In genomic region chr5:150488519-150489357, GRCh38 we compare ENCODE assay signal across 9 cellular contexts. TPM values are rescaled to one million over a fixed set of nuclear protein-coding genes. Genes with fewer than 3 reads are reported as not detected.
DNase-seq lines count a peak whose midpoint lies in the region; ATAC-seq and TF ChIP-seq lines count a peak whose summit lies in the region.
"Had no signal": no experiment of that assay in that cellular context is flagged by ENCODE, and none has a peak within 500 bp of the region (broad histone marks: within the 10 kb centered on the region; RNA-seq: fewer than 3 reads in every experiment).

No MANE protein-coding gene starts in this region.

- no peak overlapping the region for H2AFZ ChIP-seq in OCI-LY7 (ENCODE audit: low read length)

- H3K27ac Mint-ChIP-seq in endothelial cell (ENCODE audit: unreplicated experiment): peak overlapping the region; percentile 80

- TF ChIP-seq CTCF in OCI-LY7 (conservative IDR thresholded peaks at IDR 0.05; ENCODE audit: low read length) (no peak), endothelial cell (IDR thresholded peaks at IDR 0.05; ENCODE audit: unreplicated experiment) (no peak)

- H3K27me3 Mint-ChIP-seq in endothelial cell (ENCODE audit: unreplicated experiment): peaks cover 23% of the 10 kb centered on the region

- peaks cover 43% of the 10 kb centered on the region; the same call in 1 of the 2 replicates for H3K79me2 ChIP-seq in OCI-LY7 (ENCODE audit: insufficient read depth, low read depth, low read length)

- POLR2A ChIA-PET in OCI-LY7 (lab: Charles Lee): interaction anchor here (0.6 to 3.1 kb wide), 14 partner anchors 9 to 78 kb away, joined by 3 to 19 read pairs (median 6); no protein-coding TSS in a partner anchor

- CTCF ChIA-PET in OCI-LY7 (lab: Charles Lee; ENCODE audit: unreplicated experiment): interaction anchor here (0.9 to 2.3 kb wide), 5 partner anchors 10 to 53 kb away, joined by 3 to 12 read pairs (median 6); no protein-coding TSS in a partner anchor

- H3K36me3 ChIP-seq in OCI-LY7 (ENCODE audit: insufficient read depth, low read length) (no peaks in the 10 kb centered on the region), muscle layer of colon (ENCODE audit: insufficient read depth, low read length) (no peaks in the 10 kb centered on the region)

- H3K4me1 Mint-ChIP-seq in endothelial cell (ENCODE audit: unreplicated experiment): peaks cover 64% of the 10 kb centered on the region

- H3K4me1 ChIP-seq in OCI-LY7 (ENCODE audit: insufficient read depth, low read length, poor library complexity, severe bottlenecking) (peaks cover 66% of the 10 kb centered on the region), muscle layer of colon (ENCODE audit: insufficient read depth, low read length) (peaks cover 67% of the 10 kb centered on the region)

- no peaks in the 10 kb centered on the region for H3K27me3 ChIP-seq in muscle layer of colon (ENCODE audit: control insufficient read depth in 1 of 2, insufficient read depth in 2 of 2, low read length in 2 of 2)

- ATAC-seq in HG02588 (IDR thresholded peaks at IDR 0.05; ENCODE audit: unreplicated experiment) (no peak), HG03045 (IDR thresholded peaks at IDR 0.05; ENCODE audit: unreplicated experiment) (no peak)

- no peaks in the 10 kb centered on the region for H3K9me3 Mint-ChIP-seq in endothelial cell (ENCODE audit: unreplicated experiment)

- H3K9me2 ChIP-seq in OCI-LY7 (ENCODE audit: insufficient read depth, low read length): no peaks in the 10 kb centered on the region

- peak overlapping the region; percentile 5 for H3K9ac ChIP-seq in muscle layer of colon (ENCODE audit: low read length)

- H3K4me3 Mint-ChIP-seq in endothelial cell (ENCODE audit: unreplicated experiment): peak overlapping the region; percentile 86

- H3K4me2 ChIP-seq in OCI-LY7 (ENCODE audit: low read length): peak overlapping the region; percentile 87

- peaks cover 45% of the 10 kb centered on the region for H3K36me3 Mint-ChIP-seq in endothelial cell (ENCODE audit: low read depth, unreplicated experiment)

- H3K27ac ChIP-seq in OCI-LY7 (ENCODE audit: low read depth, low read length, poor library complexity, severe bottlenecking) (peak overlapping the region; percentile 73), muscle layer of colon (ENCODE audit: low read depth, low read length) (peak overlapping the region; percentile 96)
- H3K27ac ChIP-seq: SK-N-MC had no signal

- DNase-seq in AG08395 (ENCODE audit: low spot score): peak; percentile 83
- DNase-seq in OCI-LY7 (ENCODE audit: low spot score): peak; percentile 30
- no peak for DNase-seq in endothelial cell (ENCODE audit: low spot score)
- no peak for DNase-seq in GM19238 (ENCODE audit: insufficient read length, low spot score)
- DNase-seq in foreskin melanocyte: no peak

- H3K9me3 ChIP-seq in OCI-LY7 (ENCODE audit: low read length) (no peaks in the 10 kb centered on the region), muscle layer of colon (ENCODE audit: low read length) (no peaks in the 10 kb centered on the region)

- H3K4me3 ChIP-seq in OCI-LY7 (ENCODE audit: low read depth, low read length, poor library complexity, severe bottlenecking): peak overlapping the region; percentile 92
- peak overlapping the region in 1 of 2 donors; percentile 45 for H3K4me3 ChIP-seq in muscle layer of colon (ENCODE audit: low read depth in 1 of 2, low read length in 2 of 2)

- BruUV-seq in OCI-LY7 (replicated peaks; lab: Mats Ljungman, UMichigan): no TSS peak

- H4K20me1 ChIP-seq in OCI-LY7 (ENCODE audit: insufficient read depth, low read length): no peaks in the 10 kb centered on the region

- intact Hi-C loops in OCI-LY7 (cut with micrococcal nuclease; ENCODE audit: unreplicated experiment): loop anchor here (10.0 kb wide), 1 partner anchor 766 kb away; the partner anchor contains the start of gene GM2A

RNA-seq across cellular contexts. Expression of gene NDST1, which starts 19.2 kb away (rescaled TPM):
- total RNA-seq in OCI-LY7 (2014; rRNA removed; shearing (Covaris generic)): 8.8 and 9.5 TPM in 2 replicates
- 26.6 and 28.4 TPM in 2 replicates for total RNA-seq in OCI-LY7 (2022)
- 178 TPM for total RNA-seq in endothelial cell (ENCODE audit: unreplicated experiment)

RNA-seq across cellular contexts. Expression of gene RPS14, which starts 39.2 kb away (rescaled TPM):
- 2,281 and 2,351 TPM in 2 replicates for total RNA-seq in OCI-LY7 (2014; rRNA removed; shearing (Covaris generic))
- total RNA-seq in OCI-LY7 (2022) (2,284 and 2,304 TPM in 2 replicates), endothelial cell (ENCODE audit: unreplicated experiment) (2,784 TPM)

Comparison
In these comparisons a context has a peak if more than half of its experiments do, and no peak if none do; other contexts are left out.
1. DNase-seq: peak in AG08395 (single experiment) and OCI-LY7 (single experiment); none in endothelial cell (single experiment), GM19238 (single experiment) and foreskin melanocyte (single experiment).